3 cellular contexts compared by ENCODE assay signal in the genomic region with DNA sequence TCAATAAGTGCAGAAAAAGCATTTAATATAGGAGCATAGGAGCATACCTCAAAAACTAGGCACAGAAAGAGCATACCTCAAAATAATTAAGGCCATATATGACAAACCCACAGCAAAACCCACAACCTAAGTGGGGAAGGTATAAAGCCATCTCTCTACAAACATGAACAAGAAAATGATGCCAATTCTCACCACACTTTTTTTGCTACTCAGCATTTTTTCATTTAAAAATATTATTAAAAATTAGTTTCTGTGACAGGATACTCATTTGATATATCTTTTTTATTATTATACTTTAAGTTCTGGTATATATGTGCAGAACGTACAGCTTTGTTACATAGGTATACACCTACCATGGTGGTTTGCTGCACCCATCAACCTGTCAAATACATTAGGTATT.
TF ChIP-seq lines count a peak whose summit lies in the region.

No MANE protein-coding gene starts in this region.

TF ChIP-seq in A549, 52 proteins besides CTCF, POLR2A, EP300 and RAD21:
- TF ChIP-seq HOXA7 (CRISPR knock-in tag; IDR thresholded peaks at IDR 0.05) (no peak), FOSL2 (IDR thresholded peaks at IDR 0.05) (no peak), FOSL2 (CRISPR knock-in tag; IDR thresholded peaks at IDR 0.05) (no peak), MAFK (IDR thresholded peaks at IDR 0.05; ENCODE audit: partially characterized antibody) (peak; percentile 50), CHD4 (IDR thresholded peaks at IDR 0.05; ENCODE audit: borderline replicate concordance) (no peak), ATOH8 (CRISPR knock-in tag; IDR thresholded peaks at IDR 0.05; ENCODE audit: low read depth) (no peak)

TF ChIP-seq in IMR-90, 13 proteins besides CTCF, POLR2A, EP300 and RAD21:
- TF ChIP-seq BHLHE40 (IDR thresholded peaks at IDR 0.05; ENCODE audit: low read depth, low read length) (no peak), MAFK (IDR thresholded peaks at IDR 0.05; ENCODE audit: low read depth, low read length) (peak; percentile 57)
TF ChIP-seq in IMR-90: peak in this region for 1.

TF ChIP-seq in K562, 482 proteins besides CTCF, POLR2A, EP300 and RAD21:
- TF ChIP-seq ZNF717 (CRISPR knock-in tag; IDR thresholded peaks at IDR 0.05) = no peak
- TF ChIP-seq C11orf30 (IDR thresholded peaks at IDR 0.05; ENCODE audit: low read depth) = 0 out of 2 replicates have a peak, but pooled peaks have one; percentile 27
- no peak for TF ChIP-seq ID3 (CRISPR knock-in tag; IDR thresholded peaks at IDR 0.05)
- TF ChIP-seq ID3 (tag; IDR thresholded peaks at IDR 0.05) = no peak
- TF ChIP-seq GABPB2 (CRISPR knock-in tag; conservative IDR thresholded peaks at IDR 0.05) = no peak
- peak; percentile 11; the same call in 1 of the 2 replicates for TF ChIP-seq MAFF (IDR thresholded peaks at IDR 0.05; ENCODE audit: low read length)
- peak; percentile 53 for TF ChIP-seq ZNF316 (IDR thresholded peaks at IDR 0.05)
